Comparison of ENCODE assay signal across 1 cellular context in genomic region chr2:83971547-83971946, GRCh38.
A peak's percentile ranks its signal among the peaks of the same experiment; 100 is the strongest.
TF ChIP-seq lines count a peak whose summit lies in the region.

No MANE protein-coding gene starts in this region.

TF ChIP-seq in K562, 482 proteins besides CTCF, POLR2A, EP300 and RAD21 (continued from another document and continues in another):
- no peak for TF ChIP-seq TCF15 (CRISPR knock-in tag; IDR thresholded peaks at IDR 0.05)
- TF ChIP-seq KDM2B (CRISPR knock-in tag; IDR thresholded peaks at IDR 0.05), result no peak
- no peak for TF ChIP-seq HOMEZ (CRISPR knock-in tag; IDR thresholded peaks at IDR 0.05)
- no peak for TF ChIP-seq ARHGAP35 (IDR thresholded peaks at IDR 0.05; ENCODE audit: partially characterized antibody)
- TF ChIP-seq PTTG1 (tag; IDR thresholded peaks at IDR 0.05; ENCODE audit: low read depth), result no peak
- TF ChIP-seq ARID3A (IDR thresholded peaks at IDR 0.05; ENCODE audit: borderline replicate concordance, low read depth, low read length), result peak; percentile 89; the same call in 1 of the 2 replicates
- TF ChIP-seq ZNF76 (CRISPR knock-in tag; IDR thresholded peaks at IDR 0.05; ENCODE audit: borderline replicate concordance), result no peak
- TF ChIP-seq STAT5A (IDR thresholded peaks at IDR 0.05; ENCODE audit: borderline replicate concordance, low read length), result peak; percentile 97
- 0 out of 2 replicates have a peak, but pooled peaks have one; percentile 27 for TF ChIP-seq TEAD2 (tag; IDR thresholded peaks at IDR 0.05)
- TF ChIP-seq BHLHE40 (IDR thresholded peaks at IDR 0.05; ENCODE audit: low read length), result peak; percentile 85
- TF ChIP-seq TBL1XR1 (IDR thresholded peaks at IDR 0.05; ENCODE audit: low read length in 2 of 2), result peak; percentile 87 to 96; a peak in 3 of 4 replicates
- TF ChIP-seq BACH1 (tag; IDR thresholded peaks at IDR 0.05), result no peak
- 0 out of 2 replicates have a peak, but pooled peaks have one; percentile 19 for TF ChIP-seq PYGO2 (tag; IDR thresholded peaks at IDR 0.05)
- no peak for TF ChIP-seq UBTF (IDR thresholded peaks at IDR 0.05; ENCODE audit: borderline replicate concordance in 1 of 2, low read depth in 2 of 2, low read length in 2 of 2)
- peak; percentile 39; the same call in 1 of the 2 replicates for TF ChIP-seq EP400 (IDR thresholded peaks at IDR 0.05)
- peak; percentile 39; the same call in 1 of the 2 replicates for TF ChIP-seq ESRRA (IDR thresholded peaks at IDR 0.05; ENCODE audit: borderline replicate concordance, low read depth)
- TF ChIP-seq ZBTB11 (CRISPR knock-in tag; IDR thresholded peaks at IDR 0.05), result no peak
- TF ChIP-seq SMARCE1 (IDR thresholded peaks at IDR 0.05), result peak; percentile 99
- TF ChIP-seq KDM1A (IDR thresholded peaks at IDR 0.05), result peak; percentile 79 to 89
- TF ChIP-seq EZH2 (IDR thresholded peaks at IDR 0.05; ENCODE audit: borderline replicate concordance, low read depth, low read length), result no peak
- TF ChIP-seq CBX5 (IDR thresholded peaks at IDR 0.05; ENCODE audit: borderline replicate concordance, low read depth), result 0 out of 2 replicates have a peak, but pooled peaks have one; percentile 37
- no peak for TF ChIP-seq PRDM10 (IDR thresholded peaks at IDR 0.05; ENCODE audit: partially characterized antibody)
- TF ChIP-seq GTF2A2 (tag; IDR thresholded peaks at IDR 0.05), result no peak
- TF ChIP-seq LEF1 (IDR thresholded peaks at IDR 0.05), result peak; percentile 86
- peak; percentile 85 for TF ChIP-seq GATA2 (CRISPR knock-in tag; IDR thresholded peaks at IDR 0.05)
- TF ChIP-seq SMAD4 (CRISPR knock-in tag; conservative IDR thresholded peaks at IDR 0.05), result peak; percentile 95
- TF ChIP-seq E2F6 (IDR thresholded peaks at IDR 0.05; ENCODE audit: borderline replicate concordance in 1 of 2, extremely low read depth in 1 of 2, insufficient read depth in 1 of 2, insufficient read length in 1 of 2, low read depth in 1 of 2, low read length in 1 of 2, poor library complexity in 1 of 2, severe bottlenecking in 1 of 2), result no peak
- TF ChIP-seq FOXK2 (conservative IDR thresholded peaks at IDR 0.05 in 1 of 2, IDR thresholded peaks at IDR 0.05 in 1 of 2; ENCODE audit: low read depth in 2 of 2), result peak; percentile 60 to 82; a peak in 3 of 4 replicates
- TF ChIP-seq NBN (IDR thresholded peaks at IDR 0.05; ENCODE audit: low read depth), result peak; percentile 58; the same call in 1 of the 2 replicates
- no peak for TF ChIP-seq ZNF785 (CRISPR knock-in tag; IDR thresholded peaks at IDR 0.05)
- peak; percentile 99 for TF ChIP-seq JUND (IDR thresholded peaks at IDR 0.05; ENCODE audit: borderline replicate concordance, low read depth, low read length)
- peak; percentile 98; the same call in 2 of the 3 replicates for TF ChIP-seq JUND (tag; IDR thresholded peaks at IDR 0.05; ENCODE audit: borderline replicate concordance, low read depth, low read length)
- TF ChIP-seq BRCA1 (IDR thresholded peaks at IDR 0.05), result no peak
- TF ChIP-seq BRCA1 (CRISPR knock-in tag; IDR thresholded peaks at IDR 0.05), result no peak
- no peak for TF ChIP-seq ZNF280B (CRISPR knock-in tag; IDR thresholded peaks at IDR 0.05)
- no peak for TF ChIP-seq MED1 (CRISPR knock-in tag; IDR thresholded peaks at IDR 0.05; ENCODE audit: borderline replicate concordance)
- no peak for TF ChIP-seq ZNF143 (CRISPR knock-in tag; IDR thresholded peaks at IDR 0.05)
- TF ChIP-seq ID3 (CRISPR knock-in tag; IDR thresholded peaks at IDR 0.05), result no peak
- no peak for TF ChIP-seq ID3 (tag; IDR thresholded peaks at IDR 0.05)
- no peak for TF ChIP-seq HDGF (IDR thresholded peaks at IDR 0.05)
- peak; percentile 20; the same call in 1 of the 2 replicates for TF ChIP-seq MAFK (IDR thresholded peaks at IDR 0.05; ENCODE audit: low read length)
- no peak for TF ChIP-seq GABPB1 (CRISPR knock-in tag; IDR thresholded peaks at IDR 0.05)
- TF ChIP-seq TCF3 (CRISPR knock-in tag; IDR thresholded peaks at IDR 0.05), result peak; percentile 98
- TF ChIP-seq ZNF644 (tag; IDR thresholded peaks at IDR 0.05; ENCODE audit: low read depth), result peak; percentile 71; the same call in 1 of the 2 replicates
- no peak for TF ChIP-seq HCFC1 (IDR thresholded peaks at IDR 0.05; ENCODE audit: low read depth, low read length)
- no peak for TF ChIP-seq THAP7 (CRISPR knock-in tag; IDR thresholded peaks at IDR 0.05)
- TF ChIP-seq ETV1 (tag; conservative IDR thresholded peaks at IDR 0.05; ENCODE audit: low read depth), result peak; percentile 70
